ENCODE assay signal across 20 cellular contexts in the genomic region with DNA sequence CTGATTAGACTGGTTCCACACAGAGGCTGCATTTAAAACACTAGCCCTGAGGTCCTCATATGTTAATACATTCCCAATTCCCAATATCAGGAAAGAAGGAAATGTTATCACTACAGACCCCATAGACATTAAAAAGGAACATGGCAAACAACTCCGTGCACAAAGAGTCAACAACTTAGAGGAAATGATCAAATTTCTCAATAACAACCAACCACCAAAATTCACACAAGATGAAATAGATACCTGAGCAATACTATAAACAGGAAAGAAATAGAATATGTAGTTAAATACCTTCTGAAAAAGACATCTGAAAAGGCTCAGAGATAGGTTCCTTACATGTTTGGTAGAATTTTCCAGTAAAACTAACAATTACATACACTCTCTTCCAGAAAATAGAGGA. TPM values are rescaled to one million over a fixed set of nuclear protein-coding genes. Genes with fewer than 3 reads are reported as not detected.
A peak's percentile ranks its signal among the peaks of the same experiment; 100 is the strongest.
DNase-seq lines count a peak whose midpoint lies in the region; ATAC-seq and TF ChIP-seq lines count a peak whose summit lies in the region.
"Had no signal": no experiment of that assay in that cellular context is flagged by ENCODE, and none has a peak within 500 bp of the region (broad histone marks: within the 10 kb centered on the region; RNA-seq: fewer than 3 reads in every experiment).

No MANE protein-coding gene starts in this region.

- BruUV-seq in IMR-90 (replicated peaks; lab: Mats Ljungman, UMichigan): no TSS peak

- TF ChIP-seq POLR2A in IMR-90 (IDR thresholded peaks at IDR 0.05; ENCODE audit: low read depth, low read length): no peak

- no peaks in the 10 kb centered on the region for H3K27me3 ChIP-seq in IMR-90 (ENCODE audit: control insufficient read depth, insufficient read depth, low read length)
- H3K27me3 ChIP-seq: breast epithelium, upper lobe of right lung had no signal

- no peaks in the 10 kb centered on the region for H3K36me3 ChIP-seq in IMR-90 (ENCODE audit: control insufficient read depth, insufficient read depth, low read length)
- H3K36me3 ChIP-seq: breast epithelium, upper lobe of right lung had no signal

- no peaks in the 10 kb centered on the region for H3K9me3 Mint-ChIP-seq in activated CD4-positive, alpha-beta T cell treated with anti-CD3 and anti-CD28 coated beads for 36 hours (ENCODE audit: low read depth)
- no peaks in the 10 kb centered on the region for H3K9me3 Mint-ChIP-seq in activated naive CD8-positive, alpha-beta T cell treated with anti-CD3 and anti-CD28 coated beads, Interleukin-2, amount 50 U/mL, for 24 hours
- H3K9me3 Mint-ChIP-seq in natural killer cell treated with Interleukin-12 subunit alpha and Interleukin-12 subunit beta and Interleukin-15 and Interleukin-18, amount 100 ng/mL, for 72 hours: no peaks in the 10 kb centered on the region

- 0 out of 4 replicates have a peak, but pooled peaks cover 0 to 1% of the 10 kb centered on the region in 2 experiments for H3K79me1 ChIP-seq in IMR-90 (ENCODE audit: low read depth in 1 of 2, low read length in 2 of 2)

- no peaks in the 10 kb centered on the region; the same call in 1 of the 2 replicates for H3K9me1 ChIP-seq in IMR-90 (ENCODE audit: insufficient read depth, low read length)

- H4K5ac ChIP-seq in IMR-90 (ENCODE audit: low read depth, low read length): no peak overlapping the region; the same call in 1 of the 2 replicates

- H2BK5ac ChIP-seq in IMR-90 (ENCODE audit: low read depth, low read length, poor library complexity, severe bottlenecking): no peak overlapping the region

- peak overlapping the region; percentile 95 for H3K27ac Mint-ChIP-seq in activated CD4-positive, alpha-beta T cell treated with anti-CD3 and anti-CD28 coated beads for 36 hours
- peak overlapping the region; percentile 99 for H3K27ac Mint-ChIP-seq in activated naive CD8-positive, alpha-beta T cell treated with anti-CD3 and anti-CD28 coated beads, Interleukin-2, amount 50 U/mL, for 24 hours
- H3K27ac Mint-ChIP-seq in natural killer cell treated with Interleukin-12 subunit alpha and Interleukin-12 subunit beta and Interleukin-15 and Interleukin-18, amount 100 ng/mL, for 72 hours: peak overlapping the region; percentile 86 to 95

- H2AK5ac ChIP-seq in IMR-90 (ENCODE audit: low read depth, low read length): no peak overlapping the region

- peak overlapping the region; percentile 42 for H3K18ac ChIP-seq in IMR-90 (ENCODE audit: low read depth, low read length)

- no peak overlapping the region for H4K8ac ChIP-seq in IMR-90 (ENCODE audit: low read depth in 2 of 2, low read length in 2 of 2)

- peaks cover 80% of the 10 kb centered on the region for H3K36me3 Mint-ChIP-seq in activated CD4-positive, alpha-beta T cell treated with anti-CD3 and anti-CD28 coated beads for 36 hours (ENCODE audit: low read depth)
- H3K36me3 Mint-ChIP-seq in activated naive CD8-positive, alpha-beta T cell treated with anti-CD3 and anti-CD28 coated beads, Interleukin-2, amount 50 U/mL, for 24 hours (ENCODE audit: low read depth): peaks cover 74% of the 10 kb centered on the region
- peaks cover 10% of the 10 kb centered on the region for H3K36me3 Mint-ChIP-seq in natural killer cell treated with Interleukin-12 subunit alpha and Interleukin-12 subunit beta and Interleukin-15 and Interleukin-18, amount 100 ng/mL, for 72 hours

- no peak for ATAC-seq in activated CD4-positive, alpha-beta T cell treated with anti-CD3 and anti-CD28 coated beads for 36 hours
- no peak for ATAC-seq in IMR-90 (ENCODE audit: low read depth)
- ATAC-seq in activated naive CD8-positive, alpha-beta T cell treated with anti-CD3 and anti-CD28 coated beads, Interleukin-2, amount 50 U/mL, for 24 hours: no peak
- no peak for ATAC-seq in natural killer cell treated with Interleukin-12 subunit alpha and Interleukin-12 subunit beta and Interleukin-15 and Interleukin-18, amount 100 ng/mL, for 72 hours
- ATAC-seq: esophagus mucosa, HCT116, Panc1, SK-N-SH treated with all-trans-retinoic acid at 6 μM for 48 hours, upper lobe of right lung had no signal

- POLR2A ChIA-PET in activated CD4-positive, alpha-beta T cell treated with anti-CD3 and anti-CD28 coated beads for 36 hours (lab: Charles Lee): no interaction called here
- POLR2A ChIA-PET in IMR-90 (lab: Charles Lee; ENCODE audit: unreplicated experiment): no interaction called here

- no peak overlapping the region for H3K23ac ChIP-seq in IMR-90 (ENCODE audit: low read depth, low read length)

- no peak overlapping the region for H2BK15ac ChIP-seq in IMR-90 (ENCODE audit: low read depth, low read length)

- no peak for DNase-seq in activated CD4-positive, alpha-beta T cell treated with anti-CD3 and anti-CD28 coated beads for 36 hours
- DNase-seq in activated CD4-positive, alpha-beta T cell treated with anti-CD3 and anti-CD28 coated beads for 1 hour: no peak
- DNase-seq in IMR-90: no peak
- no peak for DNase-seq in activated naive CD8-positive, alpha-beta T cell treated with anti-CD3 and anti-CD28 coated beads, Interleukin-2, amount 50 U/mL, for 24 hours
- DNase-seq in natural killer cell treated with Interleukin-12 subunit alpha and Interleukin-12 subunit beta and Interleukin-15 and Interleukin-18, amount 100 ng/mL, for 72 hours (ENCODE audit: low spot score): no peak
- DNase-seq in C1 segment of cervical spinal cord (lab: John Stamatoyannopoulos, UW): no peak
- DNase-seq in germinal center (ENCODE audit: low spot score): no peak
- DNase-seq in NCI-H510A (lab: John Stamatoyannopoulos, UW): no peak
- DNase-seq: 8988T, dermis blood vessel endothelial cell, DMS53, Karpas-422, NCI-H1105, upper lobe of right lung had no signal

- H3K4me3 ChIP-seq in IMR-90 (ENCODE audit: insufficient read depth, low read depth, low read length): no peak overlapping the region
- H3K4me3 ChIP-seq: breast epithelium, lung, upper lobe of right lung had no signal

- no peak overlapping the region for H4K91ac ChIP-seq in IMR-90 (ENCODE audit: insufficient read depth, low read depth, low read length)

- H3K56ac ChIP-seq in IMR-90 (ENCODE audit: extremely low read depth, insufficient read depth, low read length): no peak overlapping the region

- H2AK9ac ChIP-seq in IMR-90 (replicated peaks; ENCODE audit: low read depth, low read length, poor library complexity): no peak overlapping the region

- WGBS in IMR-90 (ENCODE audit: extremely low coverage in 2 of 2, insufficient read length in 1 of 2), 2 experiments: no CpG with 5 or more reads among the region's 1 CpG

- H3K9ac ChIP-seq in IMR-90 (ENCODE audit: low read depth, low read length): no peak overlapping the region

- CTCF ChIA-PET in activated CD4-positive, alpha-beta T cell treated with anti-CD3 and anti-CD28 coated beads for 36 hours (lab: Charles Lee): interaction anchor here (1.0 to 1.4 kb wide), 3 partner anchors 14 to 79 kb away, joined by 3 to 5 read pairs (median 3); no protein-coding TSS in a partner anchor
- CTCF ChIA-PET in IMR-90 (lab: Yijun Ruan, JAX): no interaction called here

- H3K4me1 Mint-ChIP-seq in activated CD4-positive, alpha-beta T cell treated with anti-CD3 and anti-CD28 coated beads for 36 hours: peaks cover 94% of the 10 kb centered on the region
- H3K4me1 Mint-ChIP-seq in activated naive CD8-positive, alpha-beta T cell treated with anti-CD3 and anti-CD28 coated beads, Interleukin-2, amount 50 U/mL, for 24 hours: peaks cover 95% of the 10 kb centered on the region
- H3K4me1 Mint-ChIP-seq in natural killer cell treated with Interleukin-12 subunit alpha and Interleukin-12 subunit beta and Interleukin-15 and Interleukin-18, amount 100 ng/mL, for 72 hours (ENCODE audit: low read depth in 2 of 2): peaks cover 76 to 78% of the 10 kb centered on the region in 2 donors

- no peak overlapping the region for H2BK20ac ChIP-seq in IMR-90 (ENCODE audit: low read depth, low read length)

- H4K20me1 ChIP-seq in IMR-90 (ENCODE audit: insufficient read depth, low read length): peaks cover 2% of the 10 kb centered on the region; the same call in 1 of the 2 replicates

- no peak overlapping the region for H3K4ac ChIP-seq in IMR-90 (ENCODE audit: low read depth, low read length)

- H3K4me1 ChIP-seq in IMR-90 (ENCODE audit: control insufficient read depth, insufficient read depth, low read length): peaks cover 14% of the 10 kb centered on the region
- H3K4me1 ChIP-seq: breast epithelium, upper lobe of right lung had no signal

- H2AFZ ChIP-seq in IMR-90 (replicated peaks; ENCODE audit: low read length, poor library complexity): no peak overlapping the region

- H2BK120ac ChIP-seq in IMR-90 (ENCODE audit: low read depth, low read length): 0 out of 2 replicates have a peak overlapping the region, but pooled peaks have one; percentile 4

- no peaks in the 10 kb centered on the region for H3K27me3 Mint-ChIP-seq in activated CD4-positive, alpha-beta T cell treated with anti-CD3 and anti-CD28 coated beads for 36 hours
- H3K27me3 Mint-ChIP-seq in activated naive CD8-positive, alpha-beta T cell treated with anti-CD3 and anti-CD28 coated beads, Interleukin-2, amount 50 U/mL, for 24 hours: peaks cover under 1% of the 10 kb centered on the region
- H3K27me3 Mint-ChIP-seq in natural killer cell treated with Interleukin-12 subunit alpha and Interleukin-12 subunit beta and Interleukin-15 and Interleukin-18, amount 100 ng/mL, for 72 hours: no peaks in the 10 kb centered on the region

- intact Hi-C loops in activated CD4-positive, alpha-beta T cell treated with anti-CD3 and anti-CD28 coated beads for 36 hours (cut with DNase I, micrococcal nuclease): loop anchor here in 1 of 2 experiments (5.0 kb wide), 1 partner anchor 68 kb away; no protein-coding TSS in a partner anchor
- intact Hi-C loops in IMR-90 (cut with micrococcal nuclease): no loop called here

- peak overlapping the region; percentile 62 for H3K4me3 Mint-ChIP-seq in activated CD4-positive, alpha-beta T cell treated with anti-CD3 and anti-CD28 coated beads for 36 hours
- H3K4me3 Mint-ChIP-seq in activated naive CD8-positive, alpha-beta T cell treated with anti-CD3 and anti-CD28 coated beads, Interleukin-2, amount 50 U/mL, for 24 hours: peak overlapping the region; percentile 71
- peak overlapping the region; percentile 55 for H3K4me3 Mint-ChIP-seq in natural killer cell treated with Interleukin-12 subunit alpha and Interleukin-12 subunit beta and Interleukin-15 and Interleukin-18, amount 100 ng/mL, for 72 hours

- no peak for TF ChIP-seq RAD21 in IMR-90 (IDR thresholded peaks at IDR 0.05; ENCODE audit: low read length)

- TF ChIP-seq CTCF in IMR-90 (conservative IDR thresholded peaks at IDR 0.05; ENCODE audit: low read depth, low read length): no peak

- in situ Hi-C loops in IMR-90 (cut with MboI; ENCODE audit: low sequenced_read_pairs): no loop called here

- H3K4me2 ChIP-seq in IMR-90 (ENCODE audit: low read depth, low read length): no peak overlapping the region

- H3K14ac ChIP-seq in IMR-90 (replicated peaks; ENCODE audit: low read depth, low read length): no peak overlapping the region

- dilution Hi-C loops in IMR-90 (cut with HindIII; ENCODE audit: low sequenced_read_pairs, unreplicated experiment): no loop called here

- no peak overlapping the region for H3K27ac ChIP-seq in IMR-90 (ENCODE audit: insufficient read depth, low read length)
- H3K27ac ChIP-seq: breast epithelium, upper lobe of right lung had no signal

- H3K9me3 ChIP-seq in IMR-90 (ENCODE audit: control insufficient read depth, insufficient read depth, low read length): no peaks in the 10 kb centered on the region
- H3K9me3 ChIP-seq: breast epithelium, upper lobe of right lung had no signal

RNA-seq across cellular contexts. Expression of gene SEMA4D, which starts 28.9 kb away (rescaled TPM):
- 100 to 1,000 TPM; 215 to 226 TPM for total RNA-seq in activated CD4-positive, alpha-beta T cell treated with anti-CD3 and anti-CD28 coated beads for 36 hours
- total RNA-seq in IMR-90 (2012; rRNA removed): 0.56 and 0.90 TPM in 2 replicates
- 1.1 and 1.5 TPM in 2 replicates for polyA plus RNA-seq in IMR-90 (2012; rRNA removed)
- 0.82 and 1.2 TPM in 2 replicates for polyA plus RNA-seq in IMR-90 (2012; cell fraction: cytosol; rRNA removed)
- 6.2 and 6.8 TPM in 2 replicates for polyA plus RNA-seq in IMR-90 (2012; cell fraction: nucleus; rRNA removed; ENCODE audit: low replicate concordance)
- 100 to 1,000 TPM; 169 to 237 TPM for total RNA-seq in natural killer cell treated with Interleukin-12 subunit alpha and Interleukin-12 subunit beta and Interleukin-15 and Interleukin-18, amount 100 ng/mL, for 72 hours

Comparison
In these comparisons a context has a peak if more than half of its experiments do, and no peak if none do; other contexts are left out.
1. RNA of gene SEMA4D, which starts 28.9 kb away (total RNA-seq): 169 to 237 TPM in natural killer cell treated with Interleukin-12 subunit alpha and Interleukin-12 subunit beta and Interleukin-15 and Interleukin-18, amount 100 ng/mL, for 72 hours and 215 to 226 TPM in activated CD4-positive, alpha-beta T cell treated with anti-CD3 and anti-CD28 coated beads for 36 hours; 0.56 to 0.90 TPM in IMR-90; every median in the first group is over 10 times any median in the second.
2. Peak in every context shown above with its lines, with median percentiles within 50 percentile points of each other: H3K27ac Mint-ChIP-seq and H3K4me3 Mint-ChIP-seq.